32 cellular contexts compared by ENCODE assay signal in genomic region chr1:39484564-39484963, GRCh38. TPM values are rescaled to one million over a fixed set of nuclear protein-coding genes. Genes with fewer than 3 reads are reported as not detected.
"Had no signal": no experiment of that assay in that cellular context is flagged by ENCODE, and none has a peak within 500 bp of the region (broad histone marks: within the 10 kb centered on the region; RNA-seq: fewer than 3 reads in every experiment).

No MANE protein-coding gene starts in this region.

- H3K9me3 Mint-ChIP-seq: activated B cell treated with CpG ODN at 0.5 μM for 24 hours; activated CD8-positive, alpha-beta T cell treated with anti-CD3 and anti-CD28 coated beads for 36 hours; activated naive CD4-positive, alpha-beta T cell treated with anti-CD3 and anti-CD28 coated beads, Interleukin-2, amount 10 ng/mL, durations not matched to agents 7 days and 5 days; activated naive CD4-positive, alpha-beta T cell treated with anti-CD3 and anti-CD28 coated beads, Interleukin-2, amount 50 U/mL, for 72 hours; activated naive CD8-positive, alpha-beta T cell treated with anti-CD3 and anti-CD28 coated beads, Interleukin-2, amount 10 ng/mL, durations not matched to agents 7 days and 5 days; activated T-cell treated with anti-CD3 and anti-CD28 coated beads, Interleukin-2, amount 50 U/mL, for 72 hours; central memory CD8-positive, alpha-beta T cell; dendritic cell treated with granulocyte-macrophage colony-stimulating factor and Interleukin-4, amounts not matched to agents 40 ng/mL and 50 ng/mL, for 4 days; endodermal cell; T-helper 2 cell treated with Interferon-gamma antibody and Interleukin-4, amounts not matched to agents 5 μg/mL and 100 μg/mL, for 36 hours had no signal

- H3K9me3 ChIP-seq: ascending aorta had no signal

- H3K4me1 Mint-ChIP-seq: activated B cell treated with CpG ODN at 0.5 μM for 24 hours; activated naive CD4-positive, alpha-beta T cell treated with anti-CD3 and anti-CD28 coated beads, Interleukin-2, amount 10 ng/mL, durations not matched to agents 7 days and 5 days; activated naive CD8-positive, alpha-beta T cell treated with anti-CD3 and anti-CD28 coated beads, Interleukin-2, amount 10 ng/mL, durations not matched to agents 7 days and 5 days; central memory CD8-positive, alpha-beta T cell; endodermal cell had no signal

- H3K27me3 Mint-ChIP-seq: activated B cell treated with CpG ODN at 0.5 μM for 24 hours; activated CD8-positive, alpha-beta T cell treated with anti-CD3 and anti-CD28 coated beads for 36 hours; activated naive CD8-positive, alpha-beta T cell treated with anti-CD3 and anti-CD28 coated beads, Interleukin-2, amount 10 ng/mL, durations not matched to agents 7 days and 5 days; central memory CD8-positive, alpha-beta T cell; T-helper 17 cell had no signal

- ATAC-seq: activated CD4-positive, CD25-positive, alpha-beta regulatory T cell treated with anti-CD3 and anti-CD28 coated beads, Interleukin-2, amount 50 U/mL, for 24 hours; activated CD8-positive, alpha-beta T cell treated with anti-CD3 and anti-CD28 coated beads for 36 hours; activated naive CD4-positive, alpha-beta T cell treated with anti-CD3 and anti-CD28 coated beads, Interleukin-2, amount 50 U/mL, for 72 hours; activated T-cell treated with anti-CD3 and anti-CD28 coated beads, Interleukin-2, amount 50 U/mL, for 72 hours; esophagus mucosa; T-helper 17 cell had no signal

- H3K4me3 Mint-ChIP-seq: activated B cell treated with CpG ODN at 0.5 μM for 24 hours; activated CD8-positive, alpha-beta T cell treated with anti-CD3 and anti-CD28 coated beads for 36 hours; activated naive CD4-positive, alpha-beta T cell treated with anti-CD3 and anti-CD28 coated beads, Interleukin-2, amount 10 ng/mL, durations not matched to agents 7 days and 5 days; activated naive CD8-positive, alpha-beta T cell treated with anti-CD3 and anti-CD28 coated beads, Interleukin-2, amount 10 ng/mL, durations not matched to agents 7 days and 5 days; activated T-cell treated with anti-CD3 and anti-CD28 coated beads, Interleukin-2, amount 50 U/mL, for 72 hours; central memory CD8-positive, alpha-beta T cell; dendritic cell treated with granulocyte-macrophage colony-stimulating factor and Interleukin-4, amounts not matched to agents 40 ng/mL and 50 ng/mL, for 4 days; endodermal cell; T-helper 17 cell; T-helper 2 cell treated with Interferon-gamma antibody and Interleukin-4, amounts not matched to agents 5 μg/mL and 100 μg/mL, for 36 hours had no signal

- FAIRE-seq: bronchial epithelial cell, frontal cortex had no signal

- H3K4me1 ChIP-seq: ascending aorta had no signal

- DNase-seq: activated B cell treated with CpG ODN at 0.5 μM for 24 hours; activated CD4-positive, alpha-beta T cell treated with anti-CD3 and anti-CD28 coated beads for 48 hours; activated CD4-positive, alpha-beta T cell treated with anti-CD3 and anti-CD28 coated beads, Interleukin-2, amount 50 U/mL, for 1 hour; activated CD4-positive, alpha-beta T cell treated with anti-CD3 and anti-CD28 coated beads, Interleukin-2, amount 50 U/mL, for 48 hours; activated CD8-positive, alpha-beta memory T cell treated with anti-CD3 and anti-CD28 coated beads for 24 hours; activated CD8-positive, alpha-beta T cell treated with anti-CD3 and anti-CD28 coated beads for 36 hours; activated gamma-delta T cell; activated naive CD4-positive, alpha-beta T cell; activated naive CD4-positive, alpha-beta T cell treated with anti-CD3 and anti-CD28 coated beads, Interleukin-2, amount 10 ng/mL, durations not matched to agents 7 days and 5 days; activated naive CD8-positive, alpha-beta T cell treated with anti-CD3 and anti-CD28 coated beads, Interleukin-2, amount 10 ng/mL, durations not matched to agents 7 days and 5 days; activated T-cell treated with anti-CD3 and anti-CD28 coated beads, Interleukin-2, amount 50 U/mL, for 1 hour; activated T-cell treated with anti-CD3 and anti-CD28 coated beads, Interleukin-2, amount 50 U/mL, for 72 hours; brain microvascular endothelial cell; dorsolateral prefrontal cortex; effector memory CD4-positive, alpha-beta T cell; endodermal cell; foreskin fibroblast; T-helper 1 cell; T-helper 17 cell; T1000; WERI-Rb-1 had no signal

- H3K4me3 ChIP-seq: ascending aorta, coronary artery, dorsolateral prefrontal cortex had no signal

- H3K27ac ChIP-seq: brain microvascular endothelial cell, WERI-Rb-1 had no signal

- H3K27me3 ChIP-seq: ascending aorta, brain microvascular endothelial cell, dorsolateral prefrontal cortex had no signal

- H3K27ac Mint-ChIP-seq: activated B cell treated with CpG ODN at 0.5 μM for 24 hours; activated naive CD4-positive, alpha-beta T cell treated with anti-CD3 and anti-CD28 coated beads, Interleukin-2, amount 10 ng/mL, durations not matched to agents 7 days and 5 days; activated naive CD8-positive, alpha-beta T cell treated with anti-CD3 and anti-CD28 coated beads, Interleukin-2, amount 10 ng/mL, durations not matched to agents 7 days and 5 days; activated T-cell treated with anti-CD3 and anti-CD28 coated beads, Interleukin-2, amount 50 U/mL, for 72 hours; dendritic cell treated with granulocyte-macrophage colony-stimulating factor and Interleukin-4, amounts not matched to agents 40 ng/mL and 50 ng/mL, for 4 days; endodermal cell; T-helper 2 cell treated with Interferon-gamma antibody and Interleukin-4, amounts not matched to agents 5 μg/mL and 100 μg/mL, for 36 hours had no signal

RNA-seq across cellular contexts. Expression of gene BMP8A, which starts 6.9 kb away (rescaled TPM):
- total RNA-seq: ascending aorta, bronchial epithelial cell, epithelial cell of proximal tubule, esophagus mucosa had no signal
